In the genomic region with DNA sequence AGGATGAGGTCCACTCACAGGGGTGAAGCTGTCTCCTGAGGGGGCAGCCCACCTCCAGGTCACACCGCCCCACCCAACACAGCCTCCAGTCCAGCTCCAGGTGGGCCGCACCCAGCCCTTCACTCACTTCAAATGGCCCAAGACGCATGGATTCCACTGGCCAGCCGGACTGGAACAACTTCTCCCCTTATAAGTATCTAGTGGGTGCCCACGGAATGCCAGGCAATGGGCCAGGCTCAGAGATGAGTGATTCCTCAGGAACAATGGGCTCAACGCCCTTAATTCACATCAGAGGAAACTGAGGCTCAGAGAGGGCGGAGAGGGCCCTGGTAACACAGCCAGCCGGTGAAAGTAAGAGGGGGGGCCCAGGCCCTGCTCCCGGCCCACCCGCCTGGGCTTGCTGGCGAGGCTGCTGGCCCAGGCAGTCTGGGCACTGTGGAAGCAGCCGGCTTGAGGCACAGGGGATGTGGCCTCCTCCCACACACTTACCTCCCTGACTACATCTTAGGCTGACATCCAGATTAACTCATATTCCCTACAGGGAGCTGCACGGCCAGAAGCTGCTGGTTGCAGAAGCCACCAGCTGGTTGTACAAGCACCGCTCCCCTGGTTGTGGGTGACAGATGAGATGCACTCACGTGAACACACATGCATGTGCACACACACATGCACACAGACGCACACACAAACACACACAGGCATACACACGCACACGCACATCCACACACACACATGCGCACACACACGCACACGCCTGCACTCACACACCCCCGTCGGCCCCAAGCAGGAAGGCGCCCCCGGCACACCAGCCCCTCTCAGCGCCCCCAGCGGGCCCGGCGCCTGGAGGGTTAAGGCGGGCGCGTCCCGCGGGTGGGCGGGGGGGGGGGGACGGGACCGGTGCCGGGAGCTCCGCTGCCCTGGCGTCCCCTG, we compare ENCODE assay signal across 8 cellular contexts. TPM values are rescaled to one million over a fixed set of nuclear protein-coding genes. Genes with fewer than 3 reads are reported as not detected.
A peak's percentile ranks its signal among the peaks of the same experiment; 100 is the strongest.
DNase-seq lines count a peak whose midpoint lies in the region; ATAC-seq and TF ChIP-seq lines count a peak whose summit lies in the region.

No MANE protein-coding gene starts in this region.

- H3K9ac ChIP-seq in iPS-18a (ENCODE audit: low read length): no peak overlapping the region
- H3K9ac ChIP-seq in skeletal muscle satellite cell (ENCODE audit: low read depth, low read length): no peak overlapping the region

- H3K27ac ChIP-seq in body of pancreas (peak overlapping the region; percentile 59 to 83 (median 64)), iPS-18a (ENCODE audit: low read length) (no peak overlapping the region)

- no peaks in the 10 kb centered on the region for H3K9me3 ChIP-seq in body of pancreas
- H3K9me3 ChIP-seq in iPS-18a (ENCODE audit: control insufficient read depth, low read depth, low read length): no peaks in the 10 kb centered on the region
- no peaks in the 10 kb centered on the region for H3K9me3 ChIP-seq in skeletal muscle satellite cell (replicated peaks; ENCODE audit: low read length)

- 26 to 67% methylated on average over 3 to 38 of the region's 40 CpGs for WGBS in body of pancreas, 2 donors

- H3K4me3 ChIP-seq in body of pancreas (peak overlapping the region; percentile 15 to 47), iPS-18a (ENCODE audit: low read length) (peak overlapping the region; percentile 53), skeletal muscle satellite cell (ENCODE audit: low read length) (peak overlapping the region; percentile 87)

- H3K4me1 ChIP-seq in body of pancreas (peaks cover 27% of the 10 kb centered on the region), iPS-18a (ENCODE audit: control insufficient read depth, low read depth, low read length) (peaks cover 34% of the 10 kb centered on the region), skeletal muscle satellite cell (ENCODE audit: control insufficient read depth, insufficient read depth, low read length) (peaks cover 29% of the 10 kb centered on the region)

- TF ChIP-seq POLR2A in body of pancreas (IDR thresholded peaks at IDR 0.05): no peak

- ATAC-seq in body of pancreas (peak; percentile 15), HG02678 (IDR thresholded peaks at IDR 0.05; ENCODE audit: unreplicated experiment) (no peak), HG02588 (IDR thresholded peaks at IDR 0.05; ENCODE audit: unreplicated experiment) (no peak)

- DNase-seq in EH (ENCODE audit: low read depth) (peak; percentile 83), NCI-H1092 treated with DMSO at 0.1 percent for 48 hours (lab: John Stamatoyannopoulos, UW) (peak; percentile 46), body of pancreas (peak; percentile 41 to 53 (median 47)), RPMI8226 (no peak)

- intact Hi-C loops in body of pancreas (cut with DNase I): no loop called here

- no peaks in the 10 kb centered on the region for H3K27me3 ChIP-seq in body of pancreas
- H3K27me3 ChIP-seq in iPS-18a (ENCODE audit: control insufficient read depth, insufficient read depth, low read length): peaks cover 11% of the 10 kb centered on the region
- H3K27me3 ChIP-seq in skeletal muscle satellite cell (ENCODE audit: control insufficient read depth, insufficient read depth, low read length): peaks cover 11% of the 10 kb centered on the region

- H3K36me3 ChIP-seq in body of pancreas (replicated peaks in 1 of 2; ENCODE audit: insufficient read depth in 1 of 2, low read depth in 2 of 2) (no peaks in the 10 kb centered on the region), iPS-18a (ENCODE audit: control insufficient read depth, low read depth, low read length) (peaks cover 4% of the 10 kb centered on the region), skeletal muscle satellite cell (ENCODE audit: insufficient read depth, low read length) (peaks cover 13% of the 10 kb centered on the region)

- peak overlapping the region; percentile 81 for H3K4me2 ChIP-seq in skeletal muscle satellite cell (ENCODE audit: low read length)

- TF ChIP-seq CTCF in body of pancreas (IDR thresholded peaks at IDR 0.05): no peak

RNA-seq across cellular contexts. Expression of gene FAM20C, which starts 1.0 kb away (rescaled TPM):
- 10 to 100 TPM; 12.7 to 26.0 TPM for total RNA-seq in body of pancreas
- total RNA-seq in skeletal muscle satellite cell (2012; rRNA removed): 26.9 and 33.2 TPM in 2 replicates

Comparison
In these comparisons a context has a peak if more than half of its experiments do, and no peak if none do; other contexts are left out.
1. H3K4me3 ChIP-seq: peak in every context shown above with its lines; median percentile 87 in skeletal muscle satellite cell; 53 in iPS-18a; 31 in body of pancreas.